38 cellular contexts compared by ENCODE assay signal in genomic region chr1:108767115-108767514, GRCh38. TPM values are rescaled to one million over a fixed set of nuclear protein-coding genes. Genes with fewer than 3 reads are reported as not detected.
"Had no signal": no experiment of that assay in that cellular context is flagged by ENCODE, and none has a peak within 500 bp of the region (broad histone marks: within the 10 kb centered on the region; RNA-seq: fewer than 3 reads in every experiment).

No MANE protein-coding gene starts in this region.

- H3K9ac ChIP-seq: neural progenitor cell, parathyroid adenoma had no signal

- FAIRE-seq: islet of Langerhans, kidney had no signal

- H3K4me1 ChIP-seq: left lung, lower lobe of right lung, parathyroid adenoma, psoas muscle, right atrium auricular region, right lobe of liver, stomach, testis, thyroid gland, transverse colon, upper lobe of left lung had no signal

- H3K27ac Mint-ChIP-seq: immature natural killer cell, mesothelial cell of epicardium, nephron progenitor cell, neural progenitor cell had no signal

- H3K27me3 Mint-ChIP-seq: naive B cell; stimulated activated memory B cell treated with anti-CD40 and anti-IgM and Interleukin-4, amounts not matched to agents 10 μg/mL and 1 μg/mL and 100 μg/mL, for 72 hours had no signal

- H3K4me3 Mint-ChIP-seq: immature natural killer cell; mesothelial cell of epicardium; naive B cell; natural killer cell; nephron progenitor cell; neural progenitor cell; stimulated activated memory B cell treated with anti-CD40 and anti-IgM and Interleukin-4, amounts not matched to agents 10 μg/mL and 1 μg/mL and 100 μg/mL, for 72 hours had no signal

- H3K9me3 Mint-ChIP-seq: immature natural killer cell; mesothelial cell of epicardium; naive B cell; natural killer cell; nephron progenitor cell; neural progenitor cell; stimulated activated memory B cell treated with anti-CD40 and anti-IgM and Interleukin-4, amounts not matched to agents 10 μg/mL and 1 μg/mL and 100 μg/mL, for 72 hours had no signal

- H3K4me2 ChIP-seq: neural progenitor cell, smooth muscle cell had no signal

- H3K4me1 Mint-ChIP-seq: mesothelial cell of epicardium; nephron progenitor cell; neural progenitor cell; stimulated activated memory B cell treated with anti-CD40 and anti-IgM and Interleukin-4, amounts not matched to agents 10 μg/mL and 1 μg/mL and 100 μg/mL, for 72 hours had no signal

- H2AFZ ChIP-seq: neural progenitor cell, parathyroid adenoma had no signal

- H3K36me3 ChIP-seq: neural progenitor cell had no signal

- ATAC-seq: left colon; left lung; lower lobe of right lung; natural killer cell; psoas muscle; right lobe of liver; stimulated activated memory B cell treated with anti-CD40 and anti-IgM and Interleukin-4, amounts not matched to agents 10 μg/mL and 1 μg/mL and 100 μg/mL, for 72 hours had no signal

- H3K36me3 Mint-ChIP-seq: natural killer cell had no signal

- H3K79me2 ChIP-seq: parathyroid adenoma had no signal

- H3K27me3 ChIP-seq: left lung, neural progenitor cell, neutrophil, right atrium auricular region, right lobe of liver, stomach, testis, thyroid gland, transverse colon, upper lobe of left lung, vagina had no signal

- H3K9me3 ChIP-seq: left lung, lower lobe of right lung, neutrophil, psoas muscle, right atrium auricular region, right lobe of liver, stomach, testis, thyroid gland, transverse colon, upper lobe of left lung, vagina had no signal

- H3K4me3 ChIP-seq: left lung, lower lobe of right lung, neural progenitor cell, psoas muscle, right atrium auricular region, right lobe of liver, smooth muscle cell, stomach, testis, thyroid gland, transverse colon, upper lobe of left lung, vagina had no signal

- H3K27ac ChIP-seq: left lung, lower lobe of right lung, neural progenitor cell, neutrophil, parathyroid adenoma, psoas muscle, right atrium auricular region, right lobe of liver, stomach, testis, thyroid gland, transverse colon, upper lobe of left lung, vagina had no signal

- DNase-seq: hippocampal formation; immature natural killer cell; left colon; lower lobe of right lung; mesendoderm; naive B cell; natural killer cell; nephron progenitor cell; occipital lobe; psoas muscle; right lobe of liver; stimulated activated CD4-positive, alpha-beta T cell treated with anti-CD3 and anti-CD28 coated beads, Interleukin-1b, Interleukin-23, amount 100 ng/mL, for 48 hours; stimulated activated CD4-positive, alpha-beta T cell treated with anti-CD3 and anti-CD28 coated beads, Interleukin-2, amount 100 ng/mL, for 48 hours; stimulated activated CD4-positive, alpha-beta T cell treated with anti-CD3 and anti-CD28 coated beads, Interleukin-4, amount 100 ng/mL, for 4 hours; stimulated activated CD8-positive, alpha-beta memory T cell treated with anti-CD3 and anti-CD28 coated beads, Interleukin-4, amount 100 ng/mL, for 48 hours; stimulated activated naive CD4-positive, alpha-beta T cell treated with Interleukin-2 at 50 U/mL for 16 hours; stomach; testis; thyroid gland; transverse colon had no signal

RNA-seq across cellular contexts. Expression of gene FNDC7, which starts 54.4 kb away (rescaled TPM):
- total RNA-seq: kidney, left colon, left lung, liver, lower lobe of right lung, occipital lobe, osteocyte, posterior vena cava, renal cortical epithelial cell, right atrium auricular region, right lobe of liver, skeletal muscle tissue, stomach, thyroid gland, transverse colon, urinary bladder, vagina had no signal
- polyA plus RNA-seq: immature natural killer cell, liver, smooth muscle cell, stomach, urinary bladder had no signal
